In genomic region chr19:2577722-2578335, GRCh38 we compare ENCODE assay signal across 10 cellular contexts.
DNase-seq lines count a peak whose midpoint lies in the region; ATAC-seq and TF ChIP-seq lines count a peak whose summit lies in the region.
"Had no signal": no experiment of that assay in that cellular context is flagged by ENCODE, and none has a peak within 500 bp of the region (broad histone marks: within the 10 kb centered on the region; RNA-seq: fewer than 3 reads in every experiment).

No MANE protein-coding gene starts in this region.

- peak overlapping the region; percentile 29 to 82 for H3K4me3 Mint-ChIP-seq in stimulated activated naive CD8-positive, alpha-beta T cell treated with anti-CD3 and anti-CD28 coated beads, Interleukin-15, amount 100 ng/mL, for 72 hours
- H3K4me3 Mint-ChIP-seq: B cell; dendritic cell treated with granulocyte-macrophage colony-stimulating factor and Interleukin-4, amounts not matched to agents 40 ng/mL and 50 ng/mL, for 4 days had no signal

- H3K4me3 ChIP-seq in fibroblast of lung (replicated peaks in 1 of 4; ENCODE audit: control extremely low read depth in 1 of 4, insufficient read depth in 1 of 4, low read depth in 3 of 4, low read length in 4 of 4): no peak overlapping the region
- H3K4me3 ChIP-seq in ovary: no peak overlapping the region

- H3K4me2 ChIP-seq in fibroblast of lung (ENCODE audit: extremely low read depth, insufficient read depth, low read length): peak overlapping the region; percentile 93

- no peak for TF ChIP-seq CTCF in fibroblast of lung (conservative IDR thresholded peaks at IDR 0.05 in 1 of 2, IDR thresholded peaks at IDR 0.05 in 1 of 2; ENCODE audit: low read depth in 1 of 2, low read length in 2 of 2)
- no peak for TF ChIP-seq CTCF in ovary (IDR thresholded peaks at IDR 0.05)

- H3K9ac ChIP-seq in fibroblast of lung (ENCODE audit: insufficient read depth, low read length): peak overlapping the region; percentile 23

- H3K4me1 Mint-ChIP-seq in stimulated activated naive CD8-positive, alpha-beta T cell treated with anti-CD3 and anti-CD28 coated beads, Interleukin-15, amount 100 ng/mL, for 72 hours: peaks cover 19% of the 10 kb centered on the region

- peaks cover 0 to 5% of the 10 kb centered on the region in 2 donors for H3K9me3 Mint-ChIP-seq in stimulated activated naive CD8-positive, alpha-beta T cell treated with anti-CD3 and anti-CD28 coated beads, Interleukin-15, amount 100 ng/mL, for 72 hours

- 70 to 74% (median 74%) methylated on average over 18 of the region's 18 CpGs for WGBS in ovary, 3 donors

- TF ChIP-seq EP300 in ovary (IDR thresholded peaks at IDR 0.05): no peak

- H4K20me1 ChIP-seq in fibroblast of lung (ENCODE audit: control insufficient read depth, extremely low read depth, insufficient read depth, low read length): no peaks in the 10 kb centered on the region

- no peak for ATAC-seq in stimulated activated naive CD8-positive, alpha-beta T cell treated with anti-CD3 and anti-CD28 coated beads, Interleukin-15, amount 100 ng/mL, for 72 hours
- no peak for ATAC-seq in stimulated activated naive CD8-positive, alpha-beta T cell treated with anti-CD3 and anti-CD28 coated beads, Interleukin-15, Interleukin-2, amounts not matched to agents 100 U/mL and 50 U/mL, for 24 hours
- ATAC-seq in HG02623 (IDR thresholded peaks at IDR 0.05; ENCODE audit: unreplicated experiment): no peak

- no peaks in the 10 kb centered on the region for H3K79me2 ChIP-seq in fibroblast of lung (ENCODE audit: control insufficient read depth, insufficient read depth, low read length)

- H3K9me3 ChIP-seq in fibroblast of lung (ENCODE audit: control insufficient read depth, insufficient read depth, low read depth, low read length): no peaks in the 10 kb centered on the region
- no peaks in the 10 kb centered on the region for H3K9me3 ChIP-seq in ovary

- H3K27me3 ChIP-seq in fibroblast of lung (ENCODE audit: control insufficient read depth, insufficient read depth, low read length) (no peaks in the 10 kb centered on the region), ovary (no peaks in the 10 kb centered on the region)

- no peak for DNase-seq in stimulated activated naive CD8-positive, alpha-beta T cell treated with anti-CD3 and anti-CD28 coated beads, Interleukin-15, amount 100 ng/mL, for 72 hours
- DNase-seq in stimulated activated naive CD8-positive, alpha-beta T cell treated with anti-CD3 and anti-CD28 coated beads, Interleukin-15, Interleukin-2, amounts not matched to agents 100 U/mL and 50 U/mL, for 24 hours: no peak
- DNase-seq in fibroblast of lung (ENCODE audit: low read depth in 2 of 2) (no peak), ovary (peak in 3 of 5 donors; percentile 12 to 35 (median 24)), NCI-H187 treated with DMSO at 0.1 percent for 48 hours (lab: John Stamatoyannopoulos, UW) (no peak), NCI-H510A (lab: John Stamatoyannopoulos, UW) (no peak)
- no peak for DNase-seq in stimulated activated CD4-positive, alpha-beta T cell treated with anti-CD3 and anti-CD28 coated beads, Interleukin-4, amount 100 ng/mL, for 4 hours

- H2AFZ ChIP-seq in fibroblast of lung (ENCODE audit: low read length): no peak overlapping the region

- TF ChIP-seq POLR2A in ovary (IDR thresholded peaks at IDR 0.05): no peak

- peak overlapping the region; percentile 78 for H3K27ac ChIP-seq in fibroblast of lung (ENCODE audit: insufficient read depth, low read length)
- H3K27ac ChIP-seq in ovary: peak overlapping the region in 1 of 2 donors; percentile 45

- H3K27ac Mint-ChIP-seq in stimulated activated naive CD8-positive, alpha-beta T cell treated with anti-CD3 and anti-CD28 coated beads, Interleukin-15, amount 100 ng/mL, for 72 hours: no peak overlapping the region
- H3K27ac Mint-ChIP-seq: B cell had no signal

- peaks cover 23% of the 10 kb centered on the region for H3K4me1 ChIP-seq in fibroblast of lung (ENCODE audit: control insufficient read depth, extremely low read depth, insufficient read depth, low read length)
- H3K4me1 ChIP-seq in ovary (ENCODE audit: insufficient read depth): peaks cover 18% of the 10 kb centered on the region

- H3K27me3 Mint-ChIP-seq in stimulated activated naive CD8-positive, alpha-beta T cell treated with anti-CD3 and anti-CD28 coated beads, Interleukin-15, amount 100 ng/mL, for 72 hours: peaks cover 8% of the 10 kb centered on the region
- H3K27me3 Mint-ChIP-seq: B cell had no signal

- H3K36me3 ChIP-seq in fibroblast of lung (ENCODE audit: control insufficient read depth, insufficient read depth, low read length): no peaks in the 10 kb centered on the region
- H3K36me3 ChIP-seq in ovary: no peaks in the 10 kb centered on the region

- intact Hi-C loops in ovary (cut with DNase I): loop anchor here in 2 of 4 donors (2.0 to 5.0 kb wide), 4 partner anchors 34 to 101 kb away; partner anchors contain the start of gene GADD45B (in 1 of the 2)

Comparison
In these comparisons a context has a peak if more than half of its experiments do, and no peak if none do; other contexts are left out.
1. DNase-seq: peak in ovary (3 of 5); none in stimulated activated naive CD8-positive, alpha-beta T cell treated with anti-CD3 and anti-CD28 coated beads, Interleukin-15, amount 100 ng/mL, for 72 hours (0 of 2), stimulated activated naive CD8-positive, alpha-beta T cell treated with anti-CD3 and anti-CD28 coated beads, Interleukin-15, Interleukin-2, amounts not matched to agents 100 U/mL and 50 U/mL, for 24 hours (single experiment), fibroblast of lung (0 of 2), NCI-H187 treated with DMSO at 0.1 percent for 48 hours (single experiment), stimulated activated CD4-positive, alpha-beta T cell treated with anti-CD3 and anti-CD28 coated beads, Interleukin-4, amount 100 ng/mL, for 4 hours (0 of 2) and NCI-H510A (single experiment).